In genomic region chr3:37745079-37745478, GRCh38 we compare ENCODE assay signal across 24 cellular contexts.
DNase-seq lines count a peak whose midpoint lies in the region; ATAC-seq, FAIRE-seq and TF ChIP-seq lines count a peak whose summit lies in the region.
"Had no signal": no experiment of that assay in that cellular context is flagged by ENCODE, and none has a peak within 500 bp of the region (broad histone marks: within the 10 kb centered on the region; RNA-seq: fewer than 3 reads in every experiment).

No MANE protein-coding gene starts in this region.

- SMC1A ChIA-PET in GM12878 (lab: Charles Lee; ENCODE audit: uncharacterized antibody, unreplicated experiment) = interaction anchor here (1.3 kb wide), 1 partner anchor 15 kb away, joined by 3 read pairs; no protein-coding TSS in a partner anchor

- H3K9ac ChIP-seq in GM12878 (ENCODE audit: control insufficient read depth, insufficient read depth, low read length) = no peak overlapping the region
- H3K9ac ChIP-seq: KMS-11 had no signal

- H3K4me2 ChIP-seq in GM12878 (ENCODE audit: control insufficient read depth, insufficient read depth) = no peak overlapping the region
- H3K4me2 ChIP-seq: KMS-11 had no signal

- H3K4me3 ChIP-seq in GM12878 = no peak overlapping the region
- H3K4me3 ChIP-seq: Peyer's patch, SK-N-MC had no signal

- no peak overlapping the region for H3K27ac ChIP-seq in GM12878 (ENCODE audit: control insufficient read depth, insufficient read depth)
- H3K27ac ChIP-seq: KMS-11, Peyer's patch, SK-N-MC had no signal

- no peaks in the 10 kb centered on the region for H4K20me1 ChIP-seq in GM12878 (ENCODE audit: control insufficient read depth, insufficient read depth)

- POLR2A ChIA-PET in GM12878 (lab: Charles Lee) = no interaction called here

- H3K4me3 Mint-ChIP-seq in nephron progenitor cell = peak overlapping the region; percentile 61
- H3K4me3 Mint-ChIP-seq: B cell, IgD-negative memory B cell had no signal

- no peak overlapping the region for H2AFZ ChIP-seq in GM12878 (ENCODE audit: control insufficient read depth, low read depth, low read length)

- peaks cover 5% of the 10 kb centered on the region for H3K27me3 Mint-ChIP-seq in nephron progenitor cell (ENCODE audit: low read depth, poor library complexity)

- RAD21 ChIA-PET in GM12878 (lab: Charles Lee; ENCODE audit: unreplicated experiment) = interaction anchor here (1.3 kb wide), 1 partner anchor 9 kb away, joined by 3 read pairs; no protein-coding TSS in a partner anchor

- peaks cover 6% of the 10 kb centered on the region for H3K9me3 Mint-ChIP-seq in nephron progenitor cell
- H3K9me3 Mint-ChIP-seq: IgD-negative memory B cell had no signal

- CTCF ChIA-PET in GM12878 (lab: Yijun Ruan, JAX) = interaction anchor here (0.6 kb wide), 1 partner anchor 237 kb away, joined by 3 read pairs; no protein-coding TSS in a partner anchor

- H3K27ac Mint-ChIP-seq in nephron progenitor cell = peak overlapping the region; percentile 98
- H3K27ac Mint-ChIP-seq: B cell, IgD-negative memory B cell had no signal

- DNase-seq in MV-4-11 (lab: John Stamatoyannopoulos, UW) = peak; percentile 4
- DNase-seq in GM12878 (ENCODE audit: low read depth, low spot score) = no peak
- DNase-seq in nephron progenitor cell = peak; percentile 37
- DNase-seq in HuH-7.5 (ENCODE audit: low spot score) = no peak
- no peak for DNase-seq in activated effector memory CD4-positive, alpha-beta T cell treated with Interleukin-2 at 50 U/mL for 16 hours
- DNase-seq in Ammon's horn (ENCODE audit: low spot score) = no peak
- DNase-seq in NOMO-1 treated with dmso at 0.1 percent for 144 hours (lab: John Stamatoyannopoulos, UW; ENCODE audit: unreplicated experiment) = no peak
- DNase-seq: DMS153, DND-41, MM.1S, NCI-H1048, NCI-H1417, NCI-H1694, NCI-H2081, NCI-H345, NCI-H510A treated with DMSO at 0.1 percent for 48 hours, NCI-H774, Peyer's patch, SIG-M5 had no signal

- no peaks in the 10 kb centered on the region for H3K79me2 ChIP-seq in GM12878 (ENCODE audit: control insufficient read depth, insufficient read depth, low read length)

- no TSS peak for BruUV-seq in GM12878 (replicated peaks; lab: Mats Ljungman, UMichigan)

- intact Hi-C loops in GM12878 (cut with micrococcal nuclease; ENCODE audit: unreplicated experiment) = no loop called here

- ATAC-seq in GM12878 = peak; percentile 56

- in situ Hi-C loops in GM12878 (cut with MboI) = no loop called here

- H3K27me3 ChIP-seq in GM12878 (replicated peaks in 1 of 2; ENCODE audit: control insufficient read depth in 2 of 2, insufficient read depth in 2 of 2, low read length in 1 of 2) = no peaks in the 10 kb centered on the region; a peak in 1 of 4 replicates
- H3K27me3 ChIP-seq: Peyer's patch had no signal

- H3K4me1 ChIP-seq in GM12878 (ENCODE audit: control insufficient read depth, insufficient read depth, low read length) = no peaks in the 10 kb centered on the region
- H3K4me1 ChIP-seq: Peyer's patch had no signal

- H3K36me3 ChIP-seq in GM12878 (ENCODE audit: control insufficient read depth in 2 of 2, insufficient read depth in 2 of 2, low read length in 1 of 2) = no peaks in the 10 kb centered on the region
- H3K36me3 ChIP-seq: Peyer's patch had no signal

- WGBS in GM12878 (ENCODE audit: insufficient coverage, insufficient replicate concordance, low lambda C conversion rate, missing lambda C conversion rate) = 28% methylated on average over 2 of the region's 2 CpGs

- TF ChIP-seq POLR2A in GM12878 (IDR thresholded peaks at IDR 0.05; ENCODE audit: low read depth, low read length) = no peak

- H3K36me3 Mint-ChIP-seq in nephron progenitor cell (ENCODE audit: low read depth) = peaks cover 14% of the 10 kb centered on the region

- H3K4me1 Mint-ChIP-seq in nephron progenitor cell = peaks cover 94% of the 10 kb centered on the region
- H3K4me1 Mint-ChIP-seq: B cell, IgD-negative memory B cell had no signal

- TF ChIP-seq RAD21 in GM12878 (IDR thresholded peaks at IDR 0.05; ENCODE audit: insufficient read depth, low read depth, low read length) = no peak

- FAIRE-seq in GM12878 (lab: Jason Lieb, UNC) = no peak
- FAIRE-seq: H54 had no signal

- no peaks in the 10 kb centered on the region for H3K9me3 ChIP-seq in GM12878 (replicated peaks; ENCODE audit: control insufficient read depth, insufficient read depth, low read length)
- H3K9me3 ChIP-seq: Peyer's patch had no signal

- no peak for TF ChIP-seq CTCF in GM12878 (IDR thresholded peaks at IDR 0.05 in 2 of 3, conservative IDR thresholded peaks at IDR 0.05 in 1 of 3; ENCODE audit: control insufficient read depth in 2 of 3, extremely low read depth in 1 of 3, insufficient read depth in 1 of 3, low read depth in 3 of 3, low read length in 3 of 3)
- no peak for TF ChIP-seq CTCF in nephron progenitor cell (IDR thresholded peaks at IDR 0.05)

- no peak for TF ChIP-seq EP300 in GM12878 (IDR thresholded peaks at IDR 0.05; ENCODE audit: borderline replicate concordance in 1 of 2, control insufficient read depth in 1 of 2, low read depth in 2 of 2, low read length in 2 of 2)

TF ChIP-seq in GM12878, 131 proteins besides CTCF, POLR2A, EP300 and RAD21:
- peak; percentile 76; the same call in 1 of the 2 replicates for TF ChIP-seq RFX5 (IDR thresholded peaks at IDR 0.05; ENCODE audit: low read depth, low read length)
- no peak for TF ChIP-seq POLR2AphosphoS5 (IDR thresholded peaks at IDR 0.05; ENCODE audit: low read length)
TF ChIP-seq in GM12878: peak in this region for 1.

Comparison
In these comparisons a context has a peak if more than half of its experiments do, and no peak if none do; other contexts are left out.
1. DNase-seq: peak in MV-4-11 (single experiment) and nephron progenitor cell (single experiment); none in GM12878 (single experiment), HuH-7.5 (single experiment), activated effector memory CD4-positive, alpha-beta T cell treated with Interleukin-2 at 50 U/mL for 16 hours (single experiment), Ammon's horn (single experiment) and NOMO-1 treated with dmso at 0.1 percent for 144 hours (single experiment).